9 cellular contexts compared by ENCODE assay signal in the genomic region with DNA sequence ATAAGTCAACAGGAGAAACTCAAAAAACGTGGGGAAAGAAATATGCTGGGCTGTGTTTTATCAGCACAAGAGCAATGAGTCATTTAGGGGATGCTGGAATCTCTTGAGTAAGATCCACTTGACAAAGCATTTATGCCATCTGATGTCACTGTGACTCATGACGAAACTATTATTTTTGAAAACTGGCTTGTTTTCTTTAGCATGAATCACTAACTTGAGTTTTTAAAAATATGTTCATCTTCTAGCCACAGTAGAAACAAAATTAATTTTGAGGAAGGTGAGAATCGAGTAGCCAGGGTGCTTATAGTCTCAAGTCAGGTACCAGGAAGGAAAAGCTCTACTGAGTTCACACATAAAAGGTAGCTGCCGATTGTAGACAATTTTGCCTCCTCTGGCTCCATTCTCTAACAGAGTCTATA.
DNase-seq lines count a peak whose midpoint lies in the region; ATAC-seq and TF ChIP-seq lines count a peak whose summit lies in the region.
"Had no signal": no experiment of that assay in that cellular context is flagged by ENCODE, and none has a peak within 500 bp of the region (broad histone marks: within the 10 kb centered on the region; RNA-seq: fewer than 3 reads in every experiment).

No MANE protein-coding gene starts in this region.

- DNase-seq in NCI-H460 (ENCODE audit: extremely low read depth, low read depth) (peak; percentile 93), dermis microvascular lymphatic vessel endothelial cell (ENCODE audit: low read depth in 2 of 2) (peak; percentile 77 to 96), trophoblast cell (peak; percentile 66 to 97), C1 segment of cervical spinal cord (lab: John Stamatoyannopoulos, UW) (no peak), globus pallidus (ENCODE audit: low spot score) (no peak), OCI-LY7 (ENCODE audit: low spot score) (no peak)
- DNase-seq: stomach had no signal

- H3K4me2 ChIP-seq in trophoblast cell (ENCODE audit: low read length) (no peak overlapping the region), OCI-LY7 (ENCODE audit: low read length) (no peak overlapping the region)

- CTCF ChIA-PET in OCI-LY7 (lab: Charles Lee; ENCODE audit: unreplicated experiment) = no interaction called here

- no peaks in the 10 kb centered on the region for H4K20me1 ChIP-seq in OCI-LY7 (ENCODE audit: insufficient read depth, low read length)

- peaks cover 2% of the 10 kb centered on the region for H3K79me1 ChIP-seq in trophoblast cell (ENCODE audit: low read length)

- H2AFZ ChIP-seq in trophoblast cell (ENCODE audit: insufficient read depth, low read length, poor library complexity) = no peak overlapping the region
- H2AFZ ChIP-seq in OCI-LY7 (ENCODE audit: low read length) = no peak overlapping the region

- H4K12ac ChIP-seq in trophoblast cell (ENCODE audit: low read depth, low read length) = no peak overlapping the region

- peak; percentile 52 for ATAC-seq in GM18858 (IDR thresholded peaks at IDR 0.05; ENCODE audit: unreplicated experiment)
- no peak for ATAC-seq in HG02870 (IDR thresholded peaks at IDR 0.05; ENCODE audit: unreplicated experiment)

- H2AK5ac ChIP-seq in trophoblast cell (ENCODE audit: low read length) = no peak overlapping the region

- H3K27ac ChIP-seq in trophoblast cell (ENCODE audit: low read depth, low read length) (peak overlapping the region; percentile 11), OCI-LY7 (ENCODE audit: low read depth, low read length, poor library complexity, severe bottlenecking) (no peak overlapping the region)
- H3K27ac ChIP-seq: stomach had no signal

- no peak overlapping the region for H3K9ac ChIP-seq in trophoblast cell (ENCODE audit: low read length)

- no peaks in the 10 kb centered on the region for H3K27me3 ChIP-seq in trophoblast cell (ENCODE audit: insufficient read depth, low read length)
- H3K27me3 ChIP-seq: stomach had no signal

- H3K4me1 ChIP-seq in trophoblast cell (ENCODE audit: control insufficient read depth in 1 of 2, insufficient read depth in 2 of 2, low read length in 2 of 2) = no peaks in the 10 kb centered on the region
- H3K4me1 ChIP-seq in OCI-LY7 (ENCODE audit: insufficient read depth, low read length, poor library complexity, severe bottlenecking) = no peaks in the 10 kb centered on the region
- H3K4me1 ChIP-seq: stomach had no signal

- H2BK5ac ChIP-seq in trophoblast cell (ENCODE audit: low read depth, low read length, poor library complexity) = no peak overlapping the region

- H3K36me3 ChIP-seq in trophoblast cell (ENCODE audit: control insufficient read depth in 1 of 2, insufficient read depth in 2 of 2, low read length in 2 of 2) = no peaks in the 10 kb centered on the region
- H3K36me3 ChIP-seq in OCI-LY7 (ENCODE audit: insufficient read depth, low read length) = no peaks in the 10 kb centered on the region
- H3K36me3 ChIP-seq: stomach had no signal

- peaks cover 4% of the 10 kb centered on the region for H3K9me3 ChIP-seq in trophoblast cell (ENCODE audit: insufficient read depth, low read depth, low read length)
- H3K9me3 ChIP-seq in OCI-LY7 (ENCODE audit: low read length) = no peaks in the 10 kb centered on the region

- H3K79me2 ChIP-seq in trophoblast cell (ENCODE audit: control insufficient read depth, insufficient read depth, low read length, poor library complexity) = no peaks in the 10 kb centered on the region
- no peaks in the 10 kb centered on the region for H3K79me2 ChIP-seq in OCI-LY7 (ENCODE audit: insufficient read depth, low read depth, low read length)

- no peak overlapping the region for H4K8ac ChIP-seq in trophoblast cell (ENCODE audit: low read depth, low read length)

- no peak overlapping the region for H2BK120ac ChIP-seq in trophoblast cell (ENCODE audit: insufficient read depth, low read length, poor library complexity)

- BruUV-seq in OCI-LY7 (replicated peaks; lab: Mats Ljungman, UMichigan) = no TSS peak

- no peak overlapping the region for H3K14ac ChIP-seq in trophoblast cell (ENCODE audit: low read length)

- no peak overlapping the region for H3K23ac ChIP-seq in trophoblast cell (ENCODE audit: low read length)

- intact Hi-C loops in OCI-LY7 (cut with micrococcal nuclease; ENCODE audit: unreplicated experiment) = no loop called here

- POLR2A ChIA-PET in OCI-LY7 (lab: Charles Lee) = no interaction called here

- H4K91ac ChIP-seq in trophoblast cell (ENCODE audit: low read depth, low read length) = no peak overlapping the region

- H3K4me3 ChIP-seq in trophoblast cell (ENCODE audit: low read depth, low read length) (no peak overlapping the region), OCI-LY7 (ENCODE audit: low read depth, low read length, poor library complexity, severe bottlenecking) (no peak overlapping the region)
- H3K4me3 ChIP-seq: stomach had no signal

- no peaks in the 10 kb centered on the region for H3K9me2 ChIP-seq in OCI-LY7 (ENCODE audit: insufficient read depth, low read length)

- WGBS in trophoblast cell (ENCODE audit: extremely low coverage, insufficient coverage, insufficient read length) = no CpG with 5 or more reads among the region's 4 CpGs

- no peak overlapping the region for H2BK12ac ChIP-seq in trophoblast cell (ENCODE audit: low read length)

- TF ChIP-seq CTCF in OCI-LY7 (conservative IDR thresholded peaks at IDR 0.05; ENCODE audit: low read length) = no peak

- H3K4ac ChIP-seq in trophoblast cell (ENCODE audit: low read depth, low read length) = no peak overlapping the region

- no peak overlapping the region for H3K18ac ChIP-seq in trophoblast cell (ENCODE audit: low read length)

Comparison
In these comparisons a context has a peak if more than half of its experiments do, and no peak if none do; other contexts are left out.
1. DNase-seq: peak in NCI-H460 (single experiment), dermis microvascular lymphatic vessel endothelial cell (2 of 2) and trophoblast cell (2 of 2); none in C1 segment of cervical spinal cord (0 of 14), globus pallidus (single experiment) and OCI-LY7 (single experiment).